1 cellular context compared by ENCODE assay signal in the genomic region with DNA sequence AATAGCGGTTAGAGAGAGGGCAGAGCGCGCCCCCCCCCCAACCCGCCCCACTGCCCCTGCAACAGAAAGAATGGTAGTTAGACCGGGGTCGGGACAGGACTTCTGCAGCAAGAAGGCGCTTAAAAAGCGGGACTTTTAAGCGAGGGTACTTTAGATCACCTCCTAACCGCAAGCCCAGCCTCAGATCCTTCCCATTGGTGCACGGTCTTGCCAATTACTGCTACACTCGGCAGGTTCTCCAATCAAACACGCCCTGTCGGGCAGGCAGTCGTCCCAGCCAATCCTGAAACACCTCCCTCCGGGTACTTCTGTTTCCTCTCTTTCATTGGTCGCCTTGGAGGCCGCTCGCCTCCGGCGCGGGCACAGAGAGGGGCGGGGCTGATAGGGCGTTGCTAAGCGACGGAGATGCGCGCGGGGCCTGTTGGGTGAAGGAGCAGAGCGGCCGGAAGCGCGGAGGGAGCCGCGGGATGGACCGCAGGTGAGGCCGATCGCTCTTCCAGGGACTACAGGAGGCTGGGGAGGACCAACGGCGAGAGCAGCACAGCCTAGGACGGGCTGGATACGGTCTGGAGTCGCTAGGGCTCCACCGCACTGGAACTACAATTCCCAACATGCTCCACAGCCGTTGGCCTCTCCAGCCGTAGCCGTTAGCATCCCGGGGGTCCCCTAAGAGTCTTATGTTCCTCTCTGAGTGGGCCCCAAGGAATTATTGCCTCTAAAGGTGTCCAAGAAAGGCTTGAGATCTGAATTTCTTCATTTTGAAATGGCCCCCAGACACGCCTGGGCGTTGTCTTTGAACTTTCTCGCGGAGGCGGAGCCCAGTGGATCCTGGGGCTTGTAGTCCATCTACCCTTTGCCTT.
A peak's percentile ranks its signal among the peaks of the same experiment; 100 is the strongest.
TF ChIP-seq lines count a peak whose summit lies in the region.

A gene (plus strand): TSS at position 428 of the 860 bp plus-strand sequence. CDS start 40 bp downstream, at position 468.

TF ChIP-seq in K562, 482 proteins besides CTCF, POLR2A, EP300 and RAD21 (continued from another document and continues in another):
- TF ChIP-seq, protein P1, sequence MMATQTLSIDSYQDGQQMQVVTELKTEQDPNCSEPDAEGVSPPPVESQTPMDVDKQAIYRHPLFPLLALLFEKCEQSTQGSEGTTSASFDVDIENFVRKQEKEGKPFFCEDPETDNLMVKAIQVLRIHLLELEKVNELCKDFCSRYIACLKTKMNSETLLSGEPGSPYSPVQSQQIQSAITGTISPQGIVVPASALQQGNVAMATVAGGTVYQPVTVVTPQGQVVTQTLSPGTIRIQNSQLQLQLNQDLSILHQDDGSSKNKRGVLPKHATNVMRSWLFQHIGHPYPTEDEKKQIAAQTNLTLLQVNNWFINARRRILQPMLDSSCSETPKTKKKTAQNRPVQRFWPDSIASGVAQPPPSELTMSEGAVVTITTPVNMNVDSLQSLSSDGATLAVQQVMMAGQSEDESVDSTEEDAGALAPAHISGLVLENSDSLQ (IDR thresholded peaks at IDR 0.05): peak; percentile 100
- TF ChIP-seq FOXK2 (conservative IDR thresholded peaks at IDR 0.05 in 1 of 2, IDR thresholded peaks at IDR 0.05 in 1 of 2; ENCODE audit: low read depth in 2 of 2): 0 out of 4 replicates have a peak, but pooled peaks of 1 of the 2 experiments have one; percentile 38
- TF ChIP-seq MIER1 (IDR thresholded peaks at IDR 0.05; ENCODE audit: low read depth): no peak
- TF ChIP-seq PHF8 (IDR thresholded peaks at IDR 0.05; ENCODE audit: borderline replicate concordance, low read length): peak; percentile 89
- TF ChIP-seq NR2F6 (CRISPR knock-in tag; IDR thresholded peaks at IDR 0.05): peak; percentile 78; the same call in 1 of the 2 replicates
- peak; percentile 76 for TF ChIP-seq SAP30 (IDR thresholded peaks at IDR 0.05; ENCODE audit: borderline replicate concordance, insufficient read depth, low read depth, low read length, poor library complexity, severe bottlenecking)
- TF ChIP-seq BRD4 (IDR thresholded peaks at IDR 0.05): 0 out of 2 replicates have a peak, but pooled peaks have one; percentile 53
- TF ChIP-seq, protein P2, sequence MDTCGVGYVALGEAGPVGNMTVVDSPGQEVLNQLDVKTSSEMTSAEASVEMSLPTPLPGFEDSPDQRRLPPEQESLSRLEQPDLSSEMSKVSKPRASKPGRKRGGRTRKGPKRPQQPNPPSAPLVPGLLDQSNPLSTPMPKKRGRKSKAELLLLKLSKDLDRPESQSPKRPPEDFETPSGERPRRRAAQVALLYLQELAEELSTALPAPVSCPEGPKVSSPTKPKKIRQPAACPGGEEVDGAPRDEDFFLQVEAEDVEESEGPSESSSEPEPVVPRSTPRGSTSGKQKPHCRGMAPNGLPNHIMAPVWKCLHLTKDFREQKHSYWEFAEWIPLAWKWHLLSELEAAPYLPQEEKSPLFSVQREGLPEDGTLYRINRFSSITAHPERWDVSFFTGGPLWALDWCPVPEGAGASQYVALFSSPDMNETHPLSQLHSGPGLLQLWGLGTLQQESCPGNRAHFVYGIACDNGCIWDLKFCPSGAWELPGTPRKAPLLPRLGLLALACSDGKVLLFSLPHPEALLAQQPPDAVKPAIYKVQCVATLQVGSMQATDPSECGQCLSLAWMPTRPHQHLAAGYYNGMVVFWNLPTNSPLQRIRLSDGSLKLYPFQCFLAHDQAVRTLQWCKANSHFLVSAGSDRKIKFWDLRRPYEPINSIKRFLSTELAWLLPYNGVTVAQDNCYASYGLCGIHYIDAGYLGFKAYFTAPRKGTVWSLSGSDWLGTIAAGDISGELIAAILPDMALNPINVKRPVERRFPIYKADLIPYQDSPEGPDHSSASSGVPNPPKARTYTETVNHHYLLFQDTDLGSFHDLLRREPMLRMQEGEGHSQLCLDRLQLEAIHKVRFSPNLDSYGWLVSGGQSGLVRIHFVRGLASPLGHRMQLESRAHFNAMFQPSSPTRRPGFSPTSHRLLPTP (IDR thresholded peaks at IDR 0.05; ENCODE audit: borderline replicate concordance, extremely low read depth, insufficient read length): no peak
- TF ChIP-seq ATF7 (IDR thresholded peaks at IDR 0.05): peak; percentile 64
- no peak for TF ChIP-seq ARID1B (IDR thresholded peaks at IDR 0.05)
- TF ChIP-seq NFRKB (IDR thresholded peaks at IDR 0.05; ENCODE audit: low read depth): peak; percentile 16; the same call in 1 of the 2 replicates
- TF ChIP-seq SRSF1 (IDR thresholded peaks at IDR 0.05; ENCODE audit: low read depth, low read length): no peak
- peak; percentile 74 for TF ChIP-seq CXXC5 (CRISPR knock-in tag; IDR thresholded peaks at IDR 0.05)
- TF ChIP-seq, protein P3, sequence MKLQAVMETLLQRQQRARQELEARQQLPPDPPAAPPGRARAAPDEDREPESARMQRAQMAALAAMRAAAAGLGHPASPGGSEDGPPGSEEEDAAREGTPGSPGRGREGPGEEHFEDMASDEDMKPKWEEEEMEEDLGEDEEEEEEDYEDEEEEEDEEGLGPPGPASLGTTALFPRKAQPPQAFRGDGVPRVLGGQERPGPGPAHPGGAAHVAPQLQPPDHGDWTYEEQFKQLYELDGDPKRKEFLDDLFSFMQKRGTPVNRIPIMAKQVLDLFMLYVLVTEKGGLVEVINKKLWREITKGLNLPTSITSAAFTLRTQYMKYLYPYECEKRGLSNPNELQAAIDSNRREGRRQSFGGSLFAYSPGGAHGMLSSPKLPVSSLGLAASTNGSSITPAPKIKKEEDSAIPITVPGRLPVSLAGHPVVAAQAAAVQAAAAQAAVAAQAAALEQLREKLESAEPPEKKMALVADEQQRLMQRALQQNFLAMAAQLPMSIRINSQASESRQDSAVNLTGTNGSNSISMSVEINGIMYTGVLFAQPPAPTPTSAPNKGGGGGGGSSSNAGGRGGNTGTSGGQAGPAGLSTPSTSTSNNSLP (IDR thresholded peaks at IDR 0.05; ENCODE audit: borderline replicate concordance, low read depth, low read length): peak; percentile 77
- no peak for TF ChIP-seq CCNT2 (IDR thresholded peaks at IDR 0.05; ENCODE audit: borderline replicate concordance, extremely low read depth, insufficient read length, low read depth, low read length)
- peak; percentile 85; the same call in 1 of the 2 replicates for TF ChIP-seq ZNF695 (CRISPR knock-in tag; IDR thresholded peaks at IDR 0.05)
- TF ChIP-seq ZC3H4 (CRISPR knock-in tag; IDR thresholded peaks at IDR 0.05; ENCODE audit: borderline replicate concordance): no peak
- TF ChIP-seq, protein P4, sequence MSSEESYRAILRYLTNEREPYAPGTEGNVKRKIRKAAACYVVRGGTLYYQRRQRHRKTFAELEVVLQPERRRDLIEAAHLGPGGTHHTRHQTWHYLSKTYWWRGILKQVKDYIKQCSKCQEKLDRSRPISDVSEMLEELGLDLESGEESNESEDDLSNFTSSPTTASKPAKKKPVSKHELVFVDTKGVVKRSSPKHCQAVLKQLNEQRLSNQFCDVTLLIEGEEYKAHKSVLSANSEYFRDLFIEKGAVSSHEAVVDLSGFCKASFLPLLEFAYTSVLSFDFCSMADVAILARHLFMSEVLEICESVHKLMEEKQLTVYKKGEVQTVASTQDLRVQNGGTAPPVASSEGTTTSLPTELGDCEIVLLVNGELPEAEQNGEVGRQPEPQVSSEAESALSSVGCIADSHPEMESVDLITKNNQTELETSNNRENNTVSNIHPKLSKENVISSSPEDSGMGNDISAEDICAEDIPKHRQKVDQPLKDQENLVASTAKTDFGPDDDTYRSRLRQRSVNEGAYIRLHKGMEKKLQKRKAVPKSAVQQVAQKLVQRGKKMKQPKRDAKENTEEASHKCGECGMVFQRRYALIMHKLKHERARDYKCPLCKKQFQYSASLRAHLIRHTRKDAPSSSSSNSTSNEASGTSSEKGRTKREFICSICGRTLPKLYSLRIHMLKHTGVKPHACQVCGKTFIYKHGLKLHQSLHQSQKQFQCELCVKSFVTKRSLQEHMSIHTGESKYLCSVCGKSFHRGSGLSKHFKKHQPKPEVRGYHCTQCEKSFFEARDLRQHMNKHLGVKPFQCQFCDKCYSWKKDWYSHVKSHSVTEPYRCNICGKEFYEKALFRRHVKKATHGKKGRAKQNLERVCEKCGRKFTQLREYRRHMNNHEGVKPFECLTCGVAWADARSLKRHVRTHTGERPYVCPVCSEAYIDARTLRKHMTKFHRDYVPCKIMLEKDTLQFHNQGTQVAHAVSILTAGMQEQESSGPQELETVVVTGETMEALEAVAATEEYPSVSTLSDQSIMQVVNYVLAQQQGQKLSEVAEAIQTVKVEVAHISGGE (CRISPR knock-in tag; IDR thresholded peaks at IDR 0.05): peak in 2 of 3 experiments; percentile 64 to 83; a peak in 5 of 6 replicates
- TF ChIP-seq BCL6 (CRISPR knock-in tag; IDR thresholded peaks at IDR 0.05): peak; percentile 48; the same call in 1 of the 2 replicates
- no peak for TF ChIP-seq ZBTB7A (IDR thresholded peaks at IDR 0.05; ENCODE audit: borderline replicate concordance, control insufficient read depth, low read depth, low read length)
- no peak for TF ChIP-seq ZNF316 (IDR thresholded peaks at IDR 0.05)
- TF ChIP-seq GTF2F1 (IDR thresholded peaks at IDR 0.05; ENCODE audit: low read depth, low read length): peak; percentile 55; the same call in 1 of the 2 replicates
- TF ChIP-seq MXI1 (IDR thresholded peaks at IDR 0.05; ENCODE audit: low read depth, low read length): peak; percentile 78
- peak; percentile 33; the same call in 1 of the 2 replicates for TF ChIP-seq ZNF12 (CRISPR knock-in tag; IDR thresholded peaks at IDR 0.05)
- TF ChIP-seq ZNF583 (CRISPR knock-in tag; IDR thresholded peaks at IDR 0.05): 0 out of 2 replicates have a peak, but pooled peaks have one; percentile 21
- TF ChIP-seq FOSL1 (tag; conservative IDR thresholded peaks at IDR 0.05): no peak
- TF ChIP-seq ATF1 (CRISPR knock-in tag; IDR thresholded peaks at IDR 0.05): no peak
- peak; percentile 87 for TF ChIP-seq ATF1 (tag; IDR thresholded peaks at IDR 0.05)
- TF ChIP-seq BACH1 (tag; IDR thresholded peaks at IDR 0.05): peak; percentile 54; the same call in 1 of the 2 replicates
- TF ChIP-seq, protein P5, sequence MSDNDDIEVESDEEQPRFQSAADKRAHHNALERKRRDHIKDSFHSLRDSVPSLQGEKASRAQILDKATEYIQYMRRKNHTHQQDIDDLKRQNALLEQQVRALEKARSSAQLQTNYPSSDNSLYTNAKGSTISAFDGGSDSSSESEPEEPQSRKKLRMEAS (CRISPR knock-in tag; IDR thresholded peaks at IDR 0.05): peak; percentile 53; the same call in 1 of the 2 replicates
- TF ChIP-seq, protein P6, sequence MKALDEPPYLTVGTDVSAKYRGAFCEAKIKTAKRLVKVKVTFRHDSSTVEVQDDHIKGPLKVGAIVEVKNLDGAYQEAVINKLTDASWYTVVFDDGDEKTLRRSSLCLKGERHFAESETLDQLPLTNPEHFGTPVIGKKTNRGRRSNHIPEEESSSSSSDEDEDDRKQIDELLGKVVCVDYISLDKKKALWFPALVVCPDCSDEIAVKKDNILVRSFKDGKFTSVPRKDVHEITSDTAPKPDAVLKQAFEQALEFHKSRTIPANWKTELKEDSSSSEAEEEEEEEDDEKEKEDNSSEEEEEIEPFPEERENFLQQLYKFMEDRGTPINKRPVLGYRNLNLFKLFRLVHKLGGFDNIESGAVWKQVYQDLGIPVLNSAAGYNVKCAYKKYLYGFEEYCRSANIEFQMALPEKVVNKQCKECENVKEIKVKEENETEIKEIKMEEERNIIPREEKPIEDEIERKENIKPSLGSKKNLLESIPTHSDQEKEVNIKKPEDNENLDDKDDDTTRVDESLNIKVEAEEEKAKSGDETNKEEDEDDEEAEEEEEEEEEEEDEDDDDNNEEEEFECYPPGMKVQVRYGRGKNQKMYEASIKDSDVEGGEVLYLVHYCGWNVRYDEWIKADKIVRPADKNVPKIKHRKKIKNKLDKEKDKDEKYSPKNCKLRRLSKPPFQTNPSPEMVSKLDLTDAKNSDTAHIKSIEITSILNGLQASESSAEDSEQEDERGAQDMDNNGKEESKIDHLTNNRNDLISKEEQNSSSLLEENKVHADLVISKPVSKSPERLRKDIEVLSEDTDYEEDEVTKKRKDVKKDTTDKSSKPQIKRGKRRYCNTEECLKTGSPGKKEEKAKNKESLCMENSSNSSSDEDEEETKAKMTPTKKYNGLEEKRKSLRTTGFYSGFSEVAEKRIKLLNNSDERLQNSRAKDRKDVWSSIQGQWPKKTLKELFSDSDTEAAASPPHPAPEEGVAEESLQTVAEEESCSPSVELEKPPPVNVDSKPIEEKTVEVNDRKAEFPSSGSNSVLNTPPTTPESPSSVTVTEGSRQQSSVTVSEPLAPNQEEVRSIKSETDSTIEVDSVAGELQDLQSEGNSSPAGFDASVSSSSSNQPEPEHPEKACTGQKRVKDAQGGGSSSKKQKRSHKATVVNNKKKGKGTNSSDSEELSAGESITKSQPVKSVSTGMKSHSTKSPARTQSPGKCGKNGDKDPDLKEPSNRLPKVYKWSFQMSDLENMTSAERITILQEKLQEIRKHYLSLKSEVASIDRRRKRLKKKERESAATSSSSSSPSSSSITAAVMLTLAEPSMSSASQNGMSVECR (CRISPR knock-in tag; IDR thresholded peaks at IDR 0.05): peak; percentile 92
- TF ChIP-seq, protein P7, sequence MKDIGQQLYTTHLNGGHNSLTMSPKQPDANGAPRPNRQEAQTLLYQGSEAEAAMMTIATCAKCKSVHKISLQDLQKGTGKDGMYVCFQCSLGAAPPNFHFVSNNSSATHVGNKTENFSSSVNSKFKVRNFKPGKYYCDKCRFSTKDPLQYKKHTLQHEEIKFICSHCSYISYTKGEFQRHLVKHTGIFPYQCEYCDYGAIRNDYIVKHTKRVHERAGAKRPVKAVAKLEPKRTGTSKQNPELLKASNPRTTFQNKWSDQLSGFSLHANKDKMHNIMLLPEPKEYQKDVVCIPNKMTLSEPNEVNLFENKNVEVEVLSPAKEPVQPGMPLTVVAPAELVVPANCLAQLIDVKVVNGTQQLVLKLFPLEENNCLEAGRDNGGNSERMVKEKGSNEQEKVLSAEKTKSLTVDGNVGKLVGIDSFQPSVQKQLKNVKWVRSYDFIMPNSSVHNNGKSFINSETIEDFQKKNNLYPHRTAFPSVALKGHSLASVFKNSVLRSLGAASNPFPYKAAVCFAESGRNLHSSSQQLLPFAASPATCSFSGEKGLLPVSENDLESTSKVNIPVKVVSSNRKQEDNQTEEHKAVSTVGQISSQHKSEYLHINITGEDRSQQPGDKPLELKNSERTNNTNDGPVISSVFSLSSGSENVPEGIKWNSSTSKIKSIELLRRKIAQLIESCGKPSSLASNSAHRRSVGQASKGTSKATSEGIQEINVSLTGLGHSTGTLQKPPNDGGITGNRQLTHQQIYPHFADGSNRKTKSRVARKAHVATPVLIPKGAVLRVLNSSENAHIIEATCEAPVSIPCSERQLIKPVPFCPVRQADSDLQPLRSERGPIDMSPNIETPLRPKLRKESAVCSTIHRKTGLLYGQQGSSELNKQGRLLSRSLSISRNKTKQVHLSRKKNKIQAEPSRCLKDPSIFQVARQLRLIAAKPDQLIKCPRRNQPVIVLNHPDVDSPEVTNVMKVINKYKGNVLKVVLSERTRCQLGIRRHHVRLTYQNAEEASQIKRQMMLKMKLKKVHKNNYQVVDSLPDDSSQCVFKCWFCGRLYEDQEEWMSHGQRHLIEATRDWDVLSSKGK (CRISPR knock-in tag; IDR thresholded peaks at IDR 0.05): no peak
- TF ChIP-seq FIP1L1 (IDR thresholded peaks at IDR 0.05; ENCODE audit: low read depth, low read length, poor library complexity, severe bottlenecking): no peak
- TF ChIP-seq MTA1 (IDR thresholded peaks at IDR 0.05; ENCODE audit: borderline replicate concordance): no peak
- 0 out of 2 replicates have a peak, but pooled peaks have one; percentile 39 for TF ChIP-seq ZNF165 (CRISPR knock-in tag; IDR thresholded peaks at IDR 0.05; ENCODE audit: borderline replicate concordance)
- TF ChIP-seq GATA2 (CRISPR knock-in tag; IDR thresholded peaks at IDR 0.05): no peak
